In the genomic region with DNA sequence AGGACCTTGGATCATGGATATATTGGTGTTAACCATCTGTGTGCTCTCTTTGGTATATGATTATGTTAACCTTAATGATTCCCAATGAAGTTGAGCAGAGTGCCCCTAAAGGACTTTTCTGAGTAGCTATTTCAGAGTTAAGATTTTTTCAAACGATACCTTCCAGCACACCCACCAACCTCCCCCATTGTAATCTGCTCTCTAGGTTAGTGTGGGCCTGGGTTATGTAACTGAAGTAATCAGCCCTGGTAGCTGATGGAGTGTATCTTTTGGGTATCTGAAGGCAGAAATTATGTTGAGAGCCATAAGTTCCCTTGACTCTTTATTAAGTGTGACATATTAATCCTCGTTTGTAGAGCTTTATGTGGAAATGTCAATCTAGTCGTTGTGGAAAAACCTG, we compare ENCODE assay signal across 29 cellular contexts. TPM values are rescaled to one million over a fixed set of nuclear protein-coding genes. Genes with fewer than 3 reads are reported as not detected.
"Had no signal": no experiment of that assay in that cellular context is flagged by ENCODE, and none has a peak within 500 bp of the region (broad histone marks: within the 10 kb centered on the region; RNA-seq: fewer than 3 reads in every experiment).

No MANE protein-coding gene starts in this region.

- H3K27ac ChIP-seq: colonic mucosa, esophagus squamous epithelium, gastrocnemius medialis, left lung, lower lobe of right lung had no signal

- DNase-seq: colonic mucosa; cortex of kidney; effector CD8-positive, alpha-beta T cell; effector memory CD8-positive, alpha-beta T cell; endodermal cell; erythroblast; esophagus squamous epithelium; foreskin fibroblast; foreskin melanocyte; gastrocnemius medialis; glutamatergic neuron; heart right ventricle; hippocampal formation; left cardiac atrium; left ventricle myocardium superior; lower lobe of right lung; mesenchymal stem cell; midbrain; naive B cell had no signal

- H3K4me3 ChIP-seq: colonic mucosa, esophagus squamous epithelium, gastrocnemius medialis, heart right ventricle, left lung, lower lobe of right lung had no signal

- H3K27me3 ChIP-seq: colonic mucosa, esophagus squamous epithelium, gastrocnemius medialis, heart right ventricle, left lung had no signal

- H3K36me3 ChIP-seq: colonic mucosa, esophagus squamous epithelium, gastrocnemius medialis, heart right ventricle, left lung, lower lobe of right lung had no signal

- H3K4me1 ChIP-seq: colonic mucosa had no signal

- ATAC-seq: effector memory CD8-positive, alpha-beta T cell; esophagus mucosa; gastrocnemius medialis; heart right ventricle; left cardiac atrium; left lung; left ventricle myocardium superior; lower lobe of right lung had no signal

- H3K9me3 ChIP-seq: colonic mucosa, esophagus squamous epithelium, gastrocnemius medialis, heart right ventricle, left lung, lower lobe of right lung had no signal

RNA-seq across cellular contexts. Expression of a gene that starts 47.6 kb away (rescaled TPM):
- total RNA-seq: colonic mucosa, dermis microvascular lymphatic vessel endothelial cell, endodermal cell, esophagus mucosa, esophagus squamous epithelium, gastrocnemius medialis, glomerular endothelial cell, heart right ventricle, kidney epithelial cell, left cardiac atrium, left lung, left ventricle myocardium superior, lower leg skin, lower lobe of right lung, lung microvascular endothelial cell, mononuclear cell, myocyte had no signal
- polyA plus RNA-seq: heart right ventricle, keratinocyte had no signal

RNA-seq across cellular contexts. Expression of a gene that starts 48.8 kb away (rescaled TPM):
- total RNA-seq: colonic mucosa, dermis microvascular lymphatic vessel endothelial cell, endodermal cell, esophagus mucosa, esophagus squamous epithelium, gastrocnemius medialis, glomerular endothelial cell, heart right ventricle, kidney epithelial cell, left cardiac atrium, left lung, left ventricle myocardium superior, lower leg skin, lower lobe of right lung, lung microvascular endothelial cell, mononuclear cell, myocyte had no signal
- polyA plus RNA-seq: heart right ventricle, keratinocyte had no signal
